In genomic region chr7:84924341-84924740, GRCh38 we compare ENCODE assay signal across 22 cellular contexts.
"Had no signal": no experiment of that assay in that cellular context is flagged by ENCODE, and none has a peak within 500 bp of the region (broad histone marks: within the 10 kb centered on the region; RNA-seq: fewer than 3 reads in every experiment).

No MANE protein-coding gene starts in this region.

- H3K27me3 ChIP-seq: breast epithelium had no signal

- H3K4me1 ChIP-seq: breast epithelium had no signal

- DNase-seq: activated CD4-positive, alpha-beta T cell treated with anti-CD3 and anti-CD28 coated beads for 48 hours; activated CD4-positive, alpha-beta T cell treated with anti-CD3 and anti-CD28 coated beads, Interleukin-2, amount 50 U/mL, for 4 hours; activated CD4-positive, CD25-positive, alpha-beta regulatory T cell treated with anti-CD3 and anti-CD28 coated beads, Interleukin-2, amount 50 U/mL, for 72 hours; activated CD8-positive, alpha-beta memory T cell treated with anti-CD3 and anti-CD28 coated beads, Interleukin-2, amount 50 U/mL, for 48 hours; activated CD8-positive, alpha-beta T cell treated with anti-CD3 and anti-CD28 coated beads, Interleukin-2, amount 10 ng/mL, durations not matched to agents 7 days and 5 days; activated effector memory CD4-positive, alpha-beta T cell treated with Interleukin-2 at 50 U/mL for 16 hours; activated naive CD4-positive, alpha-beta T cell; activated T-cell treated with anti-CD3 and anti-CD28 coated beads, Interleukin-2, amount 50 U/mL, for 1 hour; aorta; central memory CD4-positive, alpha-beta T cell; Kasumi-1; NCI-H1694 treated with DMSO at 0.1 percent for 48 hours; NCI-H524 treated with DMSO at 0.1 percent for 48 hours; NK-92 treated with Interleukin-12 subunit alpha and Interleukin-12 subunit beta, amount 100 ng/mL, for 24 hours; OCI-M1; SHP77; T-helper 17 cell; T-helper 9 cell had no signal

- H3K36me3 ChIP-seq: breast epithelium had no signal

- H3K4me3 ChIP-seq: breast epithelium, coronary artery, K562 had no signal

- H3K27ac ChIP-seq: breast epithelium, coronary artery had no signal

- ATAC-seq: activated CD8-positive, alpha-beta T cell treated with anti-CD3 and anti-CD28 coated beads, Interleukin-2, amount 10 ng/mL, durations not matched to agents 7 days and 5 days; K562; T-helper 17 cell; WTC11 had no signal

- FAIRE-seq: K562 had no signal
